In genomic region chr19:17332677-17333581, GRCh38 we compare ENCODE assay signal across 8 cellular contexts. TPM values are rescaled to one million over a fixed set of nuclear protein-coding genes. Genes with fewer than 3 reads are reported as not detected.
A peak's percentile ranks its signal among the peaks of the same experiment; 100 is the strongest.
DNase-seq lines count a peak whose midpoint lies in the region; ATAC-seq and TF ChIP-seq lines count a peak whose summit lies in the region.

No MANE protein-coding gene starts in this region.

- in situ Hi-C loops in transverse colon (cut with MboI; ENCODE audit: low pct_ligation_motif_present in 1 of 4, low pct_unique_long_range_greater_than_20kb in 1 of 4, low sequenced_read_pairs in 3 of 4): no loop called here

- POLR2A ChIA-PET in A673 (lab: Charles Lee; ENCODE audit: low non-redundant PET): interaction anchor here (0.5 kb wide), 1 partner anchor 10 kb away, joined by 24 read pairs; no protein-coding TSS in a partner anchor

- H3K27ac ChIP-seq in A673 (ENCODE audit: low read depth, low read length, poor library complexity, severe bottlenecking) (peak overlapping the region; percentile 57), transverse colon (no peak overlapping the region)

- H3K4me3 ChIP-seq in A673 (ENCODE audit: low read depth, low read length, poor library complexity, severe bottlenecking) (no peak overlapping the region), transverse colon (no peak overlapping the region)

- CTCF ChIA-PET in A673 (lab: Charles Lee): interaction anchor here (0.6 kb wide), 2 partner anchors 47 to 108 kb away, joined by 5 to 6 read pairs; no protein-coding TSS in a partner anchor

- H3K36me3 ChIP-seq in A673 (ENCODE audit: insufficient read depth, low read length, poor library complexity, severe bottlenecking): peaks cover 6% of the 10 kb centered on the region
- no peaks in the 10 kb centered on the region for H3K36me3 ChIP-seq in transverse colon

- DNase-seq in A673 (ENCODE audit: low spot score) (peak; percentile 86), EL (peak; percentile 58), NCI-H82 (lab: John Stamatoyannopoulos, UW) (peak; percentile 93), anterior cingulate cortex (lab: John Stamatoyannopoulos, UW) (peak in 30 of 58 donors; percentile 11 to 69 (median 42)), nephron progenitor cell (peak; percentile 59), transverse colon (no peak)

- H3K9me3 Mint-ChIP-seq in nephron progenitor cell: no peaks in the 10 kb centered on the region
- peaks cover 2% of the 10 kb centered on the region for H3K9me3 Mint-ChIP-seq in stimulated activated memory B cell treated with anti-CD40 and anti-IgM and Interleukin-4, amounts not matched to agents 10 μg/mL and 1 μg/mL and 100 μg/mL, for 72 hours

- no peak for ATAC-seq in stimulated activated memory B cell treated with anti-CD40 and anti-IgM and Interleukin-4, amounts not matched to agents 10 μg/mL and 1 μg/mL and 100 μg/mL, for 72 hours
- no peak for ATAC-seq in HG03565 (IDR thresholded peaks at IDR 0.05; ENCODE audit: unreplicated experiment)

- no peak for TF ChIP-seq EP300 in transverse colon (IDR thresholded peaks at IDR 0.05; ENCODE audit: low read depth)

- no peak overlapping the region for H3K27ac Mint-ChIP-seq in nephron progenitor cell
- no peak overlapping the region for H3K27ac Mint-ChIP-seq in stimulated activated memory B cell treated with anti-CD40 and anti-IgM and Interleukin-4, amounts not matched to agents 10 μg/mL and 1 μg/mL and 100 μg/mL, for 72 hours

- H3K27me3 Mint-ChIP-seq in nephron progenitor cell (ENCODE audit: low read depth, poor library complexity): peaks cover 24% of the 10 kb centered on the region
- peaks cover 39% of the 10 kb centered on the region for H3K27me3 Mint-ChIP-seq in stimulated activated memory B cell treated with anti-CD40 and anti-IgM and Interleukin-4, amounts not matched to agents 10 μg/mL and 1 μg/mL and 100 μg/mL, for 72 hours

- BruUV-seq in A673 (replicated peaks; lab: Mats Ljungman, UMichigan): no TSS peak

- no peaks in the 10 kb centered on the region for H3K4me1 ChIP-seq in A673 (ENCODE audit: insufficient read depth, low read length, poor library complexity, severe bottlenecking)
- peaks cover 21 to 47% (median 37%) of the 10 kb centered on the region in 4 donors for H3K4me1 ChIP-seq in transverse colon

- intact Hi-C loops in A673 (cut with micrococcal nuclease; ENCODE audit: unreplicated experiment): no loop called here
- intact Hi-C loops in transverse colon (cut with DNase I; ENCODE audit: low total_unique reads): no loop called here

- WGBS in transverse colon (ENCODE audit: low coverage in 1 of 2), 2 donors: 95% methylated on average over 45 of the region's 45 CpGs; no CpG with 5 or more reads in 1 of the 2 donors

- no peak for TF ChIP-seq CTCF in A673 (conservative IDR thresholded peaks at IDR 0.05; ENCODE audit: low read depth, low read length)
- no peak for TF ChIP-seq CTCF in nephron progenitor cell (IDR thresholded peaks at IDR 0.05)
- no peak for TF ChIP-seq CTCF in transverse colon (IDR thresholded peaks at IDR 0.05)

- peaks cover 43% of the 10 kb centered on the region for H3K4me1 Mint-ChIP-seq in nephron progenitor cell
- H3K4me1 Mint-ChIP-seq in stimulated activated memory B cell treated with anti-CD40 and anti-IgM and Interleukin-4, amounts not matched to agents 10 μg/mL and 1 μg/mL and 100 μg/mL, for 72 hours: peaks cover 40% of the 10 kb centered on the region

- peak overlapping the region; percentile 54 for H3K4me3 Mint-ChIP-seq in nephron progenitor cell
- no peak overlapping the region for H3K4me3 Mint-ChIP-seq in stimulated activated memory B cell treated with anti-CD40 and anti-IgM and Interleukin-4, amounts not matched to agents 10 μg/mL and 1 μg/mL and 100 μg/mL, for 72 hours

- TF ChIP-seq POLR2A in transverse colon (IDR thresholded peaks at IDR 0.05): no peak

- no peaks in the 10 kb centered on the region for H3K27me3 ChIP-seq in A673 (replicated peaks; ENCODE audit: insufficient read depth, low read depth, low read length, poor library complexity)
- peaks cover 21% of the 10 kb centered on the region for H3K27me3 ChIP-seq in transverse colon

- peaks cover 31% of the 10 kb centered on the region for H3K36me3 Mint-ChIP-seq in nephron progenitor cell (ENCODE audit: low read depth)
- H3K36me3 Mint-ChIP-seq in stimulated activated memory B cell treated with anti-CD40 and anti-IgM and Interleukin-4, amounts not matched to agents 10 μg/mL and 1 μg/mL and 100 μg/mL, for 72 hours: no peaks in the 10 kb centered on the region

- H3K9me3 ChIP-seq in A673 (ENCODE audit: low read depth, low read length, poor library complexity, severe bottlenecking): no peaks in the 10 kb centered on the region
- no peaks in the 10 kb centered on the region for H3K9me3 ChIP-seq in transverse colon

RNA-seq across cellular contexts. Expression of gene ANO8, which starts 1.7 kb away (rescaled TPM):
- 18.6 and 22.1 TPM in 2 replicates for total RNA-seq in A673 (2021)
- total RNA-seq in transverse colon: 10 to 100 TPM in 2 of 4 donors, 1 to 10 TPM in 2; 6.7 to 73.0 (median 10.3) TPM

RNA-seq across cellular contexts. Expression of gene GTPBP3, which starts 4.4 kb away (rescaled TPM):
- 51.5 and 53.2 TPM in 2 replicates for total RNA-seq in A673 (2021)
- total RNA-seq in transverse colon: 100 to 1,000 TPM in 1 of 4 donors, 10 to 100 TPM in 3; 24.7 to 206 (median 30.5) TPM

RNA-seq across cellular contexts. Expression of gene DDA1, which starts 23.6 kb away (rescaled TPM):
- 67.2 and 68.5 TPM in 2 replicates for total RNA-seq in A673 (2021)
- total RNA-seq in transverse colon: 10 to 100 TPM; 20.6 to 98.1 (median 22.0) TPM

RNA-seq across cellular contexts. Expression of gene MRPL34, which starts 27.3 kb away (rescaled TPM):
- 91.8 and 93.1 TPM in 2 replicates for total RNA-seq in A673 (2021)
- 100 to 1,000 TPM; 243 to 390 (median 272) TPM for total RNA-seq in transverse colon

RNA-seq across cellular contexts. Expression of gene ABHD8, which starts 29.7 kb away (rescaled TPM):
- 11.0 and 16.8 TPM in 2 replicates for total RNA-seq in A673 (2021)
- total RNA-seq in transverse colon: 10 to 100 TPM in 1 of 4 donors, 1 to 10 TPM in 3; 6.0 to 14.1 (median 9.1) TPM
